ENCODE assay signal across 1 cellular context in genomic region chr7:123275036-123275753, GRCh38.
TF ChIP-seq lines count a peak whose summit lies in the region.

No MANE protein-coding gene starts in this region.

TF ChIP-seq in SK-N-SH, 30 proteins besides CTCF, POLR2A, EP300 and RAD21:
- no peak for TF ChIP-seq JUND (IDR thresholded peaks at IDR 0.05)
